22 cellular contexts compared by ENCODE assay signal in genomic region chr1:14928886-14929546, GRCh38.
DNase-seq lines count a peak whose midpoint lies in the region; ATAC-seq, FAIRE-seq and TF ChIP-seq lines count a peak whose summit lies in the region.
"Had no signal": no experiment of that assay in that cellular context is flagged by ENCODE, and none has a peak within 500 bp of the region (broad histone marks: within the 10 kb centered on the region; RNA-seq: fewer than 3 reads in every experiment).

No MANE protein-coding gene starts in this region.

- DNase-seq in HepG2 (ENCODE audit: low spot score) = no peak
- no peak for DNase-seq in right lobe of liver
- DNase-seq in fibroblast of lung (ENCODE audit: low read depth in 2 of 2) = peak in 1 of 2 donors; percentile 13
- DNase-seq in mesenteric fat pad (ENCODE audit: low spot score) = no peak
- DNase-seq: activated CD4-positive, alpha-beta T cell treated with anti-CD3 and anti-CD28 coated beads, Interleukin-2, amount 50 U/mL, for 1 hour; BE2C; effector CD8-positive, alpha-beta T cell; GOT3; NCI-H1417 treated with DMSO at 0.1 percent for 48 hours; RPMI8226; stimulated activated CD4-positive, alpha-beta T cell treated with anti-CD3 and anti-CD28 coated beads, Interleukin-2, amount 100 ng/mL, for 48 hours; stimulated activated naive B cell treated with anti-CD40 and anti-IgM and Interleukin-4, amounts not matched to agents 10 μg/mL and 1 μg/mL and 100 μg/mL, for 72 hours; WERI-Rb-1 had no signal

- no peak overlapping the region for H3K4me3 Mint-ChIP-seq in activated T-helper 17 cell treated with anti-CD3 and anti-CD28 coated beads, Interleukin-2, amount 50 U/mL, for 72 hours
- H3K4me3 Mint-ChIP-seq: stimulated activated naive B cell treated with anti-CD40 and anti-IgM and Interleukin-4, amounts not matched to agents 10 μg/mL and 1 μg/mL and 100 μg/mL, for 72 hours had no signal

- H3K4me1 Mint-ChIP-seq in activated T-helper 17 cell treated with anti-CD3 and anti-CD28 coated beads, Interleukin-2, amount 50 U/mL, for 72 hours = no peaks in the 10 kb centered on the region

- TF ChIP-seq EP300 in HepG2 (IDR thresholded peaks at IDR 0.05; ENCODE audit: low read depth in 2 of 2, low read length in 2 of 2) = no peak
- TF ChIP-seq EP300 in HepG2 (CRISPR knock-in tag; IDR thresholded peaks at IDR 0.05; ENCODE audit: borderline replicate concordance) = no peak

- H3K79me2 ChIP-seq in HepG2 (ENCODE audit: insufficient read depth, low read length) = peaks cover 85% of the 10 kb centered on the region
- peaks cover 4% of the 10 kb centered on the region for H3K79me2 ChIP-seq in fibroblast of lung (ENCODE audit: control insufficient read depth, insufficient read depth, low read length)
- peaks cover 9% of the 10 kb centered on the region for H3K79me2 ChIP-seq in parathyroid adenoma

- H3K4me3 ChIP-seq in HepG2 (replicated peaks in 1 of 3; ENCODE audit: insufficient read depth in 1 of 3, low read depth in 2 of 3, low read length in 3 of 3) (no peak overlapping the region), right lobe of liver (no peak overlapping the region), fibroblast of lung (replicated peaks in 1 of 4; ENCODE audit: control extremely low read depth in 1 of 4, insufficient read depth in 1 of 4, low read depth in 3 of 4, low read length in 4 of 4) (no peak overlapping the region), parathyroid adenoma (ENCODE audit: low read depth, low read length) (peak overlapping the region; percentile 52)
- H3K4me3 ChIP-seq: ascending aorta, esophagus muscularis mucosa, SK-N-MC had no signal

- H3K9ac ChIP-seq in HepG2 (ENCODE audit: insufficient read depth, low read depth, low read length) (no peak overlapping the region), fibroblast of lung (ENCODE audit: insufficient read depth, low read length) (no peak overlapping the region), parathyroid adenoma (no peak overlapping the region)

- POLR2A ChIA-PET in HepG2 (lab: Yijun Ruan, JAX) = no interaction called here

- peak overlapping the region; percentile 23; the same call in 1 of the 2 replicates for H3K4me2 ChIP-seq in HepG2 (ENCODE audit: low read depth, low read length)
- peak overlapping the region; percentile 8 for H3K4me2 ChIP-seq in fibroblast of lung (ENCODE audit: extremely low read depth, insufficient read depth, low read length)
- peak overlapping the region; percentile 67 for H3K4me2 ChIP-seq in parathyroid adenoma (ENCODE audit: low read length)

- CTCF ChIA-PET in HepG2 (lab: Yijun Ruan, JAX; ENCODE audit: low intra/inter-chr PET ratio, low total read pairs) = no interaction called here

- ATAC-seq in HepG2 = no peak
- no peak for ATAC-seq in right lobe of liver
- ATAC-seq in GM21786 (IDR thresholded peaks at IDR 0.05; ENCODE audit: unreplicated experiment) = no peak
- no peak for ATAC-seq in activated T-helper 17 cell treated with anti-CD3 and anti-CD28 coated beads, Interleukin-2, amount 50 U/mL, for 72 hours (replicated peaks)
- ATAC-seq in GM18909 (IDR thresholded peaks at IDR 0.05; ENCODE audit: poor library complexity, unreplicated experiment) = no peak
- ATAC-seq: activated naive CD4-positive, alpha-beta T cell treated with anti-CD3 and anti-CD28 coated beads, Interleukin-2, amount 50 U/mL, for 72 hours; stimulated activated naive B cell treated with anti-CD40 and anti-IgM and Interleukin-4, amounts not matched to agents 10 μg/mL and 1 μg/mL and 100 μg/mL, for 72 hours had no signal

- no peaks in the 10 kb centered on the region for H3K9me3 Mint-ChIP-seq in activated T-helper 17 cell treated with anti-CD3 and anti-CD28 coated beads, Interleukin-2, amount 50 U/mL, for 72 hours
- H3K9me3 Mint-ChIP-seq: activated naive CD4-positive, alpha-beta T cell treated with anti-CD3 and anti-CD28 coated beads, Interleukin-2, amount 50 U/mL, for 72 hours; stimulated activated naive B cell treated with anti-CD40 and anti-IgM and Interleukin-4, amounts not matched to agents 10 μg/mL and 1 μg/mL and 100 μg/mL, for 72 hours had no signal

- in situ Hi-C loops in HepG2 (cut with HindIII; ENCODE audit: extremely low pct_ligation_motif_present, low pct_unique_long_range_greater_than_20kb) = no loop called here

- no TSS peak for BruUV-seq in HepG2 (replicated peaks; lab: Mats Ljungman, UMichigan)

- H3K27me3 Mint-ChIP-seq in activated T-helper 17 cell treated with anti-CD3 and anti-CD28 coated beads, Interleukin-2, amount 50 U/mL, for 72 hours = peaks cover 34% of the 10 kb centered on the region

- FAIRE-seq in HepG2 (lab: Jason Lieb, UNC) = no peak
- FAIRE-seq: small intestine had no signal

- H3K36me3 ChIP-seq in HepG2 (replicated peaks in 1 of 2; ENCODE audit: control insufficient read depth in 1 of 2, insufficient read depth in 2 of 2, low read length in 2 of 2) = peaks cover 2 to 26% of the 10 kb centered on the region in 2 experiments; a peak in 4 of 5 replicates
- H3K36me3 ChIP-seq in right lobe of liver = no peaks in the 10 kb centered on the region
- no peaks in the 10 kb centered on the region for H3K36me3 ChIP-seq in fibroblast of lung (ENCODE audit: control insufficient read depth, insufficient read depth, low read length)
- no peaks in the 10 kb centered on the region for H3K36me3 ChIP-seq in parathyroid adenoma (ENCODE audit: control insufficient read depth, insufficient read depth, low read length)
- H3K36me3 ChIP-seq: ascending aorta, BE2C, esophagus muscularis mucosa, WERI-Rb-1 had no signal

- H3K27ac ChIP-seq in HepG2 (ENCODE audit: extremely low read length, insufficient read depth, low read length) (no peak overlapping the region), right lobe of liver (no peak overlapping the region), fibroblast of lung (ENCODE audit: insufficient read depth, low read length) (peak overlapping the region; percentile 27), parathyroid adenoma (peak overlapping the region; percentile 97)
- H3K27ac ChIP-seq: ascending aorta, esophagus muscularis mucosa, SK-N-MC, WERI-Rb-1 had no signal

- H3K27me3 ChIP-seq in HepG2 (ENCODE audit: control insufficient read depth in 1 of 2, insufficient read depth in 2 of 2, low read length in 2 of 2) (no peaks in the 10 kb centered on the region), right lobe of liver (peaks cover 0 to 10% of the 10 kb centered on the region in 2 donors), fibroblast of lung (ENCODE audit: control insufficient read depth, insufficient read depth, low read length) (no peaks in the 10 kb centered on the region), parathyroid adenoma (ENCODE audit: control insufficient read depth, insufficient read depth, low read length) (no peaks in the 10 kb centered on the region)
- H3K27me3 ChIP-seq: ascending aorta, esophagus muscularis mucosa had no signal

- TF ChIP-seq CTCF in HepG2 (CRISPR knock-in tag; IDR thresholded peaks at IDR 0.05) = no peak
- no peak for TF ChIP-seq CTCF in right lobe of liver (IDR thresholded peaks at IDR 0.05)
- no peak for TF ChIP-seq CTCF in fibroblast of lung (conservative IDR thresholded peaks at IDR 0.05 in 1 of 2, IDR thresholded peaks at IDR 0.05 in 1 of 2; ENCODE audit: low read depth in 1 of 2, low read length in 2 of 2)
- no peak for TF ChIP-seq CTCF in parathyroid adenoma (IDR thresholded peaks at IDR 0.05)

- 0 out of 2 replicates have a peak, but pooled peaks cover 5% of the 10 kb centered on the region for H4K20me1 ChIP-seq in HepG2 (ENCODE audit: insufficient read depth, low read length)
- H4K20me1 ChIP-seq in fibroblast of lung (ENCODE audit: control insufficient read depth, extremely low read depth, insufficient read depth, low read length) = no peaks in the 10 kb centered on the region

- WGBS in HepG2 (ENCODE audit: low lambda C conversion rate) = 94% methylated on average over 2 of the region's 2 CpGs
- WGBS in right lobe of liver (ENCODE audit: insufficient coverage, low coverage, low lambda C conversion rate, missing lambda C conversion rate) = 69% methylated on average over 1 of the region's 2 CpGs

- H3K9me3 ChIP-seq in HepG2 (ENCODE audit: low read length) = no peaks in the 10 kb centered on the region
- H3K9me3 ChIP-seq in right lobe of liver = no peaks in the 10 kb centered on the region
- no peaks in the 10 kb centered on the region for H3K9me3 ChIP-seq in fibroblast of lung (ENCODE audit: control insufficient read depth, insufficient read depth, low read depth, low read length)
- no peaks in the 10 kb centered on the region for H3K9me3 ChIP-seq in parathyroid adenoma (ENCODE audit: control insufficient read depth, low read length)
- H3K9me3 ChIP-seq: ascending aorta, BE2C, esophagus muscularis mucosa had no signal

- intact Hi-C loops in HepG2 (cut with micrococcal nuclease; ENCODE audit: unreplicated experiment) = no loop called here
- intact Hi-C loops in right lobe of liver (cut with DNase I) = no loop called here

- no peaks in the 10 kb centered on the region for H3K36me3 Mint-ChIP-seq in activated T-helper 17 cell treated with anti-CD3 and anti-CD28 coated beads, Interleukin-2, amount 50 U/mL, for 72 hours (ENCODE audit: low read depth)
- H3K36me3 Mint-ChIP-seq: activated naive CD4-positive, alpha-beta T cell treated with anti-CD3 and anti-CD28 coated beads, Interleukin-2, amount 50 U/mL, for 72 hours; stimulated activated naive B cell treated with anti-CD40 and anti-IgM and Interleukin-4, amounts not matched to agents 10 μg/mL and 1 μg/mL and 100 μg/mL, for 72 hours had no signal

- no peak overlapping the region for H3K27ac Mint-ChIP-seq in activated T-helper 17 cell treated with anti-CD3 and anti-CD28 coated beads, Interleukin-2, amount 50 U/mL, for 72 hours
- H3K27ac Mint-ChIP-seq: activated naive CD4-positive, alpha-beta T cell treated with anti-CD3 and anti-CD28 coated beads, Interleukin-2, amount 50 U/mL, for 72 hours; stimulated activated naive B cell treated with anti-CD40 and anti-IgM and Interleukin-4, amounts not matched to agents 10 μg/mL and 1 μg/mL and 100 μg/mL, for 72 hours had no signal

- no peak for TF ChIP-seq RAD21 in HepG2 (CRISPR knock-in tag; IDR thresholded peaks at IDR 0.05)

- TF ChIP-seq POLR2A in HepG2 (IDR thresholded peaks at IDR 0.05; ENCODE audit: insufficient read depth in 1 of 2, low read depth in 2 of 2, low read length in 2 of 2) (no peak), right lobe of liver (IDR thresholded peaks at IDR 0.05) (no peak)

- no peak overlapping the region for H2AFZ ChIP-seq in HepG2 (ENCODE audit: low read length)
- H2AFZ ChIP-seq in fibroblast of lung (ENCODE audit: low read length) = no peak overlapping the region
- H2AFZ ChIP-seq in parathyroid adenoma = no peak overlapping the region

- H3K4me1 ChIP-seq in HepG2 (ENCODE audit: insufficient read depth, low read length) (peaks cover 65% of the 10 kb centered on the region), right lobe of liver (peaks cover 0 to 14% (median 0%) of the 10 kb centered on the region in 4 donors), fibroblast of lung (ENCODE audit: control insufficient read depth, extremely low read depth, insufficient read depth, low read length) (peaks cover 30% of the 10 kb centered on the region), parathyroid adenoma (peaks cover 29% of the 10 kb centered on the region)
- H3K4me1 ChIP-seq: BE2C had no signal

Comparison
In these comparisons a context has a peak if more than half of its experiments do, and no peak if none do; other contexts are left out.
1. H3K27ac ChIP-seq: peak in fibroblast of lung (single experiment) and parathyroid adenoma (single experiment); none in HepG2 (single experiment) and right lobe of liver (0 of 3).
2. H3K4me2 ChIP-seq: peak in every context shown above with its lines; median percentile 67 in parathyroid adenoma; 23 in HepG2; 8 in fibroblast of lung.